In the genomic region with DNA sequence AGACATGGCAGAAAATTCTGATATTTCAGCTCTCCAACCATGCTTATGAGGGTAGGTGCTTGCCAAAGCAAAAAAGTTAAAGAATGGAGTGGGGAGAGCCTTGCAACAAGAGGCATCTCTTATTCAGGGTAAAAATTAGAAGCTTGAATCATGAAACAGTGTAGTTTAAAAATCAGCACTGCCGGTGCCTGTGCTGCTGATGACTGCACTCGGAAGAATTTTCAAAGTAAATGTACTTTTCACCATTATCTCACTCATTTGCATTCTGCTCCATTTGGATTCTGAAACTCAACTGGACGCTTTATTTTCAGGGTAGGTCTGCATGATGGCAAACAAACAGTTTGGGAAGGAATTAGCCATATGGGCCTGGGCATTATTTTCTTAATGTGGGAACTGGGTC, we compare ENCODE assay signal across 24 cellular contexts.
"Had no signal": no experiment of that assay in that cellular context is flagged by ENCODE, and none has a peak within 500 bp of the region (broad histone marks: within the 10 kb centered on the region; RNA-seq: fewer than 3 reads in every experiment).

No MANE protein-coding gene starts in this region.

- H3K79me2 ChIP-seq: parathyroid adenoma had no signal

- ATAC-seq: gastroesophageal sphincter; heart right ventricle; left cardiac atrium; mucosa of descending colon; natural killer cell treated with Interleukin-12 subunit alpha and Interleukin-12 subunit beta and Interleukin-15 and Interleukin-18, amount 100 ng/mL, for 72 hours; right lobe of liver; stimulated activated naive CD8-positive, alpha-beta T cell treated with anti-CD3 and anti-CD28 coated beads, Interleukin-15, amount 100 ng/mL, for 72 hours had no signal

- DNase-seq: dorsolateral prefrontal cortex; effector CD4-positive, alpha-beta T cell; heart right ventricle; hippocampal formation; left cardiac atrium; left lung; mesenchymal stem cell; mucosa of descending colon; naive B cell; right lobe of liver; small intestine; stimulated activated CD4-positive, alpha-beta T cell treated with anti-CD3 and anti-CD28 coated beads, Interleukin-12 subunit alpha, Interleukin-12 subunit beta, amount 100 ng/mL, for 4 hours; stimulated activated CD4-positive, alpha-beta T cell treated with anti-CD3 and anti-CD28 coated beads, Interleukin-1b, Interleukin-23, amount 100 ng/mL, for 48 hours; stimulated activated CD4-positive, alpha-beta T cell treated with anti-CD3 and anti-CD28 coated beads, Interleukin-4, amount 100 ng/mL, for 1 hour; stimulated activated CD8-positive, alpha-beta memory T cell treated with anti-CD3 and anti-CD28 coated beads, Interleukin-4, amount 100 ng/mL, for 48 hours; stimulated activated naive CD4-positive, alpha-beta T cell; stimulated activated naive CD8-positive, alpha-beta T cell treated with anti-CD3 and anti-CD28 coated beads, Interleukin-15, amount 100 ng/mL, for 72 hours; thyroid gland; trophoblast cell had no signal

- H3K9me3 ChIP-seq: gastroesophageal sphincter, heart right ventricle, left lung, mucosa of descending colon, neutrophil, right lobe of liver, thyroid gland, vagina had no signal

- H2AFZ ChIP-seq: parathyroid adenoma had no signal

- H3K27ac ChIP-seq: dorsolateral prefrontal cortex, gastroesophageal sphincter, heart right ventricle, left lung, neutrophil, parathyroid adenoma, right lobe of liver, thyroid gland, vagina had no signal

- H3K4me3 ChIP-seq: dorsolateral prefrontal cortex, gastroesophageal sphincter, heart right ventricle, left lung, mucosa of descending colon, right lobe of liver, thyroid gland, vagina had no signal

- H3K4me1 ChIP-seq: gastroesophageal sphincter, heart right ventricle, left lung, parathyroid adenoma, thyroid gland, vagina had no signal

- H3K36me3 ChIP-seq: gastroesophageal sphincter, heart right ventricle, left lung, neutrophil, right lobe of liver, thyroid gland, vagina had no signal

- H3K27me3 ChIP-seq: dorsolateral prefrontal cortex, left lung, neutrophil, right lobe of liver, thyroid gland, vagina had no signal

- H3K9ac ChIP-seq: parathyroid adenoma had no signal
